Comparison of ENCODE assay signal across 17 cellular contexts in the genomic region with DNA sequence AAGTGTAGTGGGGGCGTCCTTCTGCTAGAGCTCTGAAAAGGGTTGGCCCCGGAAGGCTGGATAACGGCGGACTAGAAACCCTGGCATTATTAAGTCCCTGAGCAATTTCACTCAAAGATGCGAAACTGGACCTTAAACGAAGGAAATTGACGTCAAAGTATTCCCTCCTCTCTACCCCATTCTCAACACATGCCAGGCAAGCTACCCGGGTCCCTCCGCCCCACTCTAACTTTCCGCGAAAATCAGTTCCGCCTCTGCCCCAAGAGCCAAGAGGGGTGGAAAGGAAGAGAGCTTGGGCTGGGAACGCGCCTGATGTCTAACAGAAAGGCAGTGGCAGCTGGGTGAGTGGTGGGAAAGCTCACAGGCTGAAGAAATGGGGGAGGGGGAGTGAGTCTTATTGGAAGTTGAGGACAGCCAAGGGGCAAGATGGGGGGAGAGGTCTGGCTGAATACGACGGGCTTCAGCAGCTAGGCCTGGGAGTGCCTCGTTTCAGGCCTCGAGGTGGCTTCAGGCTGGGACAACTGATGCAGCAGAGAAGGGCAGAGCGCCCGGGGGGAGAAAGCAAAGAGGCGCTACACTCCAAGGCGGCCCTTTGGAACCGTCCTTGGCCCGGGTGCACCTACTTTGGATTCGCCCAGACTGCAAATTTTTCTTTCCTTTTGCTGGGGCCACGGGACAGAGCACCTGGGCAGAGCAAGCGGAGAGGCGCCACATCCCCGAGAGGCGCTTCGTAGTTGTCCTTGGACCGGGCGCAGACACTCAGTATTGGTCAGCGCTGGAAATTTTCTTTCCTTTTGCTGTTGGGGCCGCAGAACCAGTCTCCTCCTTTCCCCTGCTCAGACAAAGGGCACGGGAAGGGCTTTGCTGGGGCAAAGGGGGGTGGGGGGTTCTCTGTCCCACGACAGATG.
DNase-seq lines count a peak whose midpoint lies in the region; ATAC-seq lines count a peak whose summit lies in the region.
"Had no signal": no experiment of that assay in that cellular context is flagged by ENCODE, and none has a peak within 500 bp of the region (broad histone marks: within the 10 kb centered on the region; RNA-seq: fewer than 3 reads in every experiment).

No MANE protein-coding gene starts in this region.

- peaks cover 4% of the 10 kb centered on the region for H3K9me3 Mint-ChIP-seq in T-helper 1 cell treated with Interleukin-12 subunit alpha and Interleukin-12 subunit beta and Interleukin-4 antibody, amounts not matched to agents 30 μg/mL and 1 μg/mL, for 36 hours
- H3K9me3 Mint-ChIP-seq: T-helper 2 cell treated with Interferon-gamma antibody and Interleukin-4, amounts not matched to agents 5 μg/mL and 100 μg/mL, for 36 hours had no signal

- H3K9ac ChIP-seq in subcutaneous abdominal adipose tissue (ENCODE audit: low read length in 5 of 5) = no peak overlapping the region

- no peak for ATAC-seq in GM21423 (IDR thresholded peaks at IDR 0.05; ENCODE audit: unreplicated experiment)
- ATAC-seq in HG02981 (IDR thresholded peaks at IDR 0.05; ENCODE audit: unreplicated experiment) = no peak
- ATAC-seq in GM21447 (IDR thresholded peaks at IDR 0.05; ENCODE audit: unreplicated experiment) = no peak
- ATAC-seq: activated T-helper 17 cell treated with anti-CD3 and anti-CD28 coated beads, Interleukin-2, amount 50 U/mL, for 72 hours had no signal

- peak overlapping the region; percentile 20 for H3K27ac Mint-ChIP-seq in T-helper 1 cell treated with Interleukin-12 subunit alpha and Interleukin-12 subunit beta and Interleukin-4 antibody, amounts not matched to agents 30 μg/mL and 1 μg/mL, for 36 hours
- H3K27ac Mint-ChIP-seq: activated T-helper 17 cell treated with anti-CD3 and anti-CD28 coated beads, Interleukin-2, amount 50 U/mL, for 72 hours; CD8-positive, alpha-beta memory T cell; T-helper 2 cell treated with Interferon-gamma antibody and Interleukin-4, amounts not matched to agents 5 μg/mL and 100 μg/mL, for 36 hours had no signal

- H3K36me3 Mint-ChIP-seq in T-helper 1 cell treated with Interleukin-12 subunit alpha and Interleukin-12 subunit beta and Interleukin-4 antibody, amounts not matched to agents 30 μg/mL and 1 μg/mL, for 36 hours (ENCODE audit: low read depth) = no peaks in the 10 kb centered on the region

- DNase-seq in T-helper 1 cell (no peak), astrocyte of the hippocampus (ENCODE audit: low read depth, low spot score) (peak; percentile 31), left kidney (ENCODE audit: low read depth, low spot score) (peak; percentile 36)
- DNase-seq: activated CD4-positive, alpha-beta T cell treated with anti-CD3 and anti-CD28 coated beads, Interleukin-2, amount 50 U/mL, for 4 hours; CD8-positive, alpha-beta memory T cell; effector CD8-positive, alpha-beta T cell; foreskin keratinocyte; left colon had no signal

- H3K9me3 ChIP-seq in subcutaneous abdominal adipose tissue (ENCODE audit: control insufficient read depth in 5 of 5, low read length in 5 of 5) = peaks cover 0 to 2% (median 0%) of the 10 kb centered on the region in 5 donors
- H3K9me3 ChIP-seq: neutrophil, tibial artery had no signal

- H3K27me3 Mint-ChIP-seq in T-helper 1 cell treated with Interleukin-12 subunit alpha and Interleukin-12 subunit beta and Interleukin-4 antibody, amounts not matched to agents 30 μg/mL and 1 μg/mL, for 36 hours (ENCODE audit: low read depth) = peaks cover 89% of the 10 kb centered on the region

- H3K4me1 ChIP-seq in subcutaneous abdominal adipose tissue (ENCODE audit: control insufficient read depth in 5 of 5, insufficient read depth in 5 of 5, low read length in 5 of 5) = peaks cover 4 to 52% (median 41%) of the 10 kb centered on the region in 5 donors
- H3K4me1 ChIP-seq: foreskin keratinocyte had no signal

- H3K4me3 Mint-ChIP-seq in T-helper 1 cell treated with Interleukin-12 subunit alpha and Interleukin-12 subunit beta and Interleukin-4 antibody, amounts not matched to agents 30 μg/mL and 1 μg/mL, for 36 hours = no peak overlapping the region
- H3K4me3 Mint-ChIP-seq: activated T-helper 17 cell treated with anti-CD3 and anti-CD28 coated beads, Interleukin-2, amount 50 U/mL, for 72 hours; CD8-positive, alpha-beta memory T cell; T-helper 2 cell treated with Interferon-gamma antibody and Interleukin-4, amounts not matched to agents 5 μg/mL and 100 μg/mL, for 36 hours had no signal

- peaks cover 72 to 94% (median 81%) of the 10 kb centered on the region in 5 donors for H3K27me3 ChIP-seq in subcutaneous abdominal adipose tissue (ENCODE audit: control insufficient read depth in 5 of 5, insufficient read depth in 4 of 5, low read length in 5 of 5)

- H3K4me1 Mint-ChIP-seq in T-helper 1 cell treated with Interleukin-12 subunit alpha and Interleukin-12 subunit beta and Interleukin-4 antibody, amounts not matched to agents 30 μg/mL and 1 μg/mL, for 36 hours (ENCODE audit: low read depth) = peaks cover 3% of the 10 kb centered on the region

- no peaks in the 10 kb centered on the region for H3K36me3 ChIP-seq in subcutaneous abdominal adipose tissue (ENCODE audit: control insufficient read depth in 5 of 5, insufficient read depth in 5 of 5, low read length in 5 of 5)
- H3K36me3 ChIP-seq: neutrophil, tibial artery had no signal

- H3K27ac ChIP-seq in subcutaneous abdominal adipose tissue (ENCODE audit: low read depth, low read length) = no peak overlapping the region
- H3K27ac ChIP-seq: foreskin keratinocyte, neutrophil, tibial artery had no signal

- H3K4me3 ChIP-seq in subcutaneous abdominal adipose tissue (ENCODE audit: low read depth in 1 of 5, low read length in 5 of 5) = peak overlapping the region in 4 of 5 donors; percentile 9 to 51 (median 40)

Comparison
In these comparisons a context has a peak if more than half of its experiments do, and no peak if none do; other contexts are left out.
1. DNase-seq: peak in astrocyte of the hippocampus (single experiment) and left kidney (single experiment); none in T-helper 1 cell (0 of 5).